16 cellular contexts compared by ENCODE assay signal in the genomic region with DNA sequence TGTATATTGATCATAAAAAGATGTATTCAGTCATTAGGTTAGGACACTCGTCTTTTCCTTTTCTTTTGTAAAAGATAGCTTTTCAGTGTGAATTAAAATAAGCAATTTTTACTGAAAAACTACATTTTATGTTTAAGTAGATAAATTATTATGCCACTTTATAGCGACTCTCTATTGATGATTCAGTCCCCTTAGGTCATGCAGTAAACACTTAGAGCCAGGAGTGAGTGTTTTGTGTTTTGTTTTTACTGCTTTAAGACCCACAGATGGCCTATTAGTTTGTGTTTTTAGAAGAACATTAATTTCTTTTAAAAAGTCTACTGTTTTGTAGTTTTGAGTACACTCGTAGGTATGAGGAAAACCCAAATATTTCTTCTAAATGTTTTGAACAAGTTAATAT.
DNase-seq lines count a peak whose midpoint lies in the region; ATAC-seq and TF ChIP-seq lines count a peak whose summit lies in the region.
"Had no signal": no experiment of that assay in that cellular context is flagged by ENCODE, and none has a peak within 500 bp of the region (broad histone marks: within the 10 kb centered on the region; RNA-seq: fewer than 3 reads in every experiment).

No MANE protein-coding gene starts in this region.

- dilution Hi-C loops in IMR-90 (cut with HindIII; ENCODE audit: low sequenced_read_pairs, unreplicated experiment), result no loop called here

- no peak overlapping the region for H2BK20ac ChIP-seq in IMR-90 (ENCODE audit: low read depth, low read length)

- no peak overlapping the region for H4K8ac ChIP-seq in IMR-90 (ENCODE audit: low read depth in 2 of 2, low read length in 2 of 2)

- H3K27ac ChIP-seq in IMR-90 (ENCODE audit: insufficient read depth, low read length) (no peak overlapping the region), neural progenitor cell (peak overlapping the region; percentile 32)
- H3K27ac ChIP-seq: KMS-11 had no signal

- H3K9me3 ChIP-seq in IMR-90 (ENCODE audit: control insufficient read depth, insufficient read depth, low read length), result no peaks in the 10 kb centered on the region
- H3K9me3 ChIP-seq in neural progenitor cell (ENCODE audit: low read depth), result no peaks in the 10 kb centered on the region
- H3K9me3 ChIP-seq: thoracic aorta had no signal

- no peak overlapping the region for H3K4ac ChIP-seq in IMR-90 (ENCODE audit: low read depth, low read length)

- peaks cover 2% of the 10 kb centered on the region for H3K36me3 ChIP-seq in IMR-90 (ENCODE audit: control insufficient read depth, insufficient read depth, low read length)
- no peaks in the 10 kb centered on the region for H3K36me3 ChIP-seq in neural progenitor cell
- H3K36me3 ChIP-seq: thoracic aorta had no signal

- H3K27me3 Mint-ChIP-seq in Calu3 (ENCODE audit: unreplicated experiment) (no peaks in the 10 kb centered on the region), neural progenitor cell (ENCODE audit: insufficient read depth, low read depth) (peaks cover 3% of the 10 kb centered on the region)

- no peak overlapping the region for H4K5ac ChIP-seq in IMR-90 (ENCODE audit: low read depth, low read length)

- peaks cover 30% of the 10 kb centered on the region for H3K79me2 ChIP-seq in neural progenitor cell (ENCODE audit: low read depth)

- ATAC-seq in IMR-90 (ENCODE audit: low read depth) (peak; percentile 58; the same call in 1 of the 2 replicates), GM19467 (IDR thresholded peaks at IDR 0.05; ENCODE audit: unreplicated experiment) (no peak), GM21515 (IDR thresholded peaks at IDR 0.05; ENCODE audit: unreplicated experiment) (no peak)

- H3K9me3 Mint-ChIP-seq in Calu3 (ENCODE audit: low read depth, unreplicated experiment) (no peaks in the 10 kb centered on the region), neural progenitor cell (peaks cover 16% of the 10 kb centered on the region)

- H3K9me1 ChIP-seq in IMR-90 (ENCODE audit: insufficient read depth, low read length), result peaks cover under 1% of the 10 kb centered on the region

- H3K4me1 ChIP-seq in IMR-90 (ENCODE audit: control insufficient read depth, insufficient read depth, low read length) (peaks cover 7% of the 10 kb centered on the region), neural progenitor cell (peaks cover 46% of the 10 kb centered on the region)

- H3K79me1 ChIP-seq in IMR-90 (ENCODE audit: low read depth in 1 of 2, low read length in 2 of 2), result peaks cover 20 to 66% of the 10 kb centered on the region in 2 experiments

- H3K36me3 Mint-ChIP-seq in Calu3 (ENCODE audit: insufficient read depth, unreplicated experiment) (peaks cover 7% of the 10 kb centered on the region), neural progenitor cell (peaks cover 50% of the 10 kb centered on the region)
- H3K36me3 Mint-ChIP-seq: CD14-positive monocyte had no signal

- TF ChIP-seq CTCF in Calu3 (IDR thresholded peaks at IDR 0.05; ENCODE audit: unreplicated experiment) (no peak), IMR-90 (conservative IDR thresholded peaks at IDR 0.05; ENCODE audit: low read depth, low read length) (no peak), epithelial cell of esophagus (IDR thresholded peaks at IDR 0.05; ENCODE audit: insufficient read depth, low read depth, low read length, missing control alignments) (no peak), neural progenitor cell (IDR thresholded peaks at IDR 0.05) (no peak)

- POLR2A ChIA-PET in IMR-90 (lab: Charles Lee; ENCODE audit: unreplicated experiment), result no interaction called here

- H3K23ac ChIP-seq in IMR-90 (ENCODE audit: low read depth, low read length), result no peak overlapping the region

- H3F3A ChIP-seq in neural progenitor cell (ENCODE audit: low read depth), result peaks cover 22% of the 10 kb centered on the region

- in situ Hi-C loops in IMR-90 (cut with MboI; ENCODE audit: low sequenced_read_pairs), result no loop called here

- no peak for DNase-seq in Calu3
- peak; percentile 56 for DNase-seq in IMR-90
- peak; percentile 32 for DNase-seq in epithelial cell of esophagus (ENCODE audit: low read depth)
- DNase-seq in neural progenitor cell (ENCODE audit: low spot score), result no peak
- no peak for DNase-seq in NCI-H446 treated with DMSO at 0.1 percent for 48 hours (lab: John Stamatoyannopoulos, UW)
- DNase-seq in kidney glomerular epithelial cell (lab: John Stamatoyannopoulos, UW), result no peak
- DNase-seq: activated CD4-positive, alpha-beta T cell treated with anti-CD3 and anti-CD28 coated beads, Interleukin-2, amount 50 U/mL, for 4 hours; activated naive CD4-positive, alpha-beta T cell; cortex of kidney; NCI-H1092 treated with DMSO at 0.1 percent for 48 hours; NCI-H524 had no signal

- H3K9ac ChIP-seq in IMR-90 (ENCODE audit: low read depth, low read length), result no peak overlapping the region
- H3K9ac ChIP-seq in neural progenitor cell, result no peak overlapping the region
- H3K9ac ChIP-seq: KMS-11 had no signal

- no peak overlapping the region for H2AK9ac ChIP-seq in IMR-90 (replicated peaks; ENCODE audit: low read depth, low read length, poor library complexity)

- no peak overlapping the region for H2BK15ac ChIP-seq in IMR-90 (ENCODE audit: low read depth, low read length)

- no peak overlapping the region for H3K18ac ChIP-seq in IMR-90 (ENCODE audit: low read depth, low read length)

- H2AK5ac ChIP-seq in IMR-90 (ENCODE audit: low read depth, low read length), result no peak overlapping the region

- no peak for TF ChIP-seq POLR2A in IMR-90 (IDR thresholded peaks at IDR 0.05; ENCODE audit: low read depth, low read length)

- peaks cover 19% of the 10 kb centered on the region for H3K4me1 Mint-ChIP-seq in Calu3 (ENCODE audit: low read depth, unreplicated experiment)
- H3K4me1 Mint-ChIP-seq in neural progenitor cell, result peaks cover 43% of the 10 kb centered on the region
- H3K4me1 Mint-ChIP-seq: CD14-positive monocyte had no signal

- no CpG with 5 or more reads among the region's 3 CpGs for WGBS in IMR-90 (ENCODE audit: extremely low coverage in 2 of 2, insufficient read length in 1 of 2), 2 experiments

- no peak overlapping the region for H2BK5ac ChIP-seq in IMR-90 (ENCODE audit: low read depth, low read length, poor library complexity, severe bottlenecking)

- TF ChIP-seq RAD21 in IMR-90 (IDR thresholded peaks at IDR 0.05; ENCODE audit: low read length), result no peak

- intact Hi-C loops in Calu3 (cut with micrococcal nuclease; ENCODE audit: unreplicated experiment) (no loop called here), IMR-90 (cut with micrococcal nuclease) (no loop called here)

- H3K4me3 Mint-ChIP-seq in Calu3 (ENCODE audit: low read depth, unreplicated experiment) (no peak overlapping the region), neural progenitor cell (peak overlapping the region; percentile 24)
- H3K4me3 Mint-ChIP-seq: CD14-positive monocyte had no signal

- H3K14ac ChIP-seq in IMR-90 (replicated peaks; ENCODE audit: low read depth, low read length), result no peak overlapping the region

- H3K27ac Mint-ChIP-seq in Calu3 (ENCODE audit: unreplicated experiment), result peak overlapping the region; percentile 78
- H3K27ac Mint-ChIP-seq in neural progenitor cell, result peak overlapping the region; percentile 88
- H3K27ac Mint-ChIP-seq: CD14-positive monocyte had no signal

- H3K4me2 ChIP-seq in IMR-90 (ENCODE audit: low read depth, low read length) (no peak overlapping the region), neural progenitor cell (peak overlapping the region; percentile 66)
- H3K4me2 ChIP-seq: KMS-11 had no signal

- CTCF ChIA-PET in Calu3 (lab: Charles Lee), result no interaction called here
- CTCF ChIA-PET in IMR-90 (lab: Yijun Ruan, JAX), result interaction anchor here (0.6 to 1.0 kb wide), 2 partner anchors 9 to 48 kb away, joined by 3 read pairs; no protein-coding TSS in a partner anchor

- H4K20me1 ChIP-seq in IMR-90 (ENCODE audit: insufficient read depth, low read length) (peaks cover 7% of the 10 kb centered on the region; the same call in 1 of the 2 replicates), neural progenitor cell (ENCODE audit: low read depth) (peaks cover 8% of the 10 kb centered on the region)

- H4K91ac ChIP-seq in IMR-90 (ENCODE audit: insufficient read depth, low read depth, low read length), result no peak overlapping the region

- H2BK120ac ChIP-seq in IMR-90 (ENCODE audit: low read depth, low read length), result no peak overlapping the region

- H2AFZ ChIP-seq in IMR-90 (replicated peaks; ENCODE audit: low read length, poor library complexity) (no peak overlapping the region), neural progenitor cell (replicated peaks) (no peak overlapping the region)

- BruUV-seq in Calu3 (replicated peaks; lab: Mats Ljungman, UMichigan) (no TSS peak), IMR-90 (replicated peaks; lab: Mats Ljungman, UMichigan) (no TSS peak)

- no peaks in the 10 kb centered on the region for H3K27me3 ChIP-seq in IMR-90 (ENCODE audit: control insufficient read depth, insufficient read depth, low read length)
- no peaks in the 10 kb centered on the region for H3K27me3 ChIP-seq in neural progenitor cell

- no peak overlapping the region for H3K4me3 ChIP-seq in IMR-90 (ENCODE audit: insufficient read depth, low read depth, low read length)
- H3K4me3 ChIP-seq in epithelial cell of esophagus (ENCODE audit: low read length), result no peak overlapping the region
- H3K4me3 ChIP-seq in neural progenitor cell, result no peak overlapping the region
- H3K4me3 ChIP-seq: thoracic aorta had no signal

- H3K56ac ChIP-seq in IMR-90 (ENCODE audit: extremely low read depth, insufficient read depth, low read length), result no peak overlapping the region

TF ChIP-seq in IMR-90, 13 proteins besides CTCF, POLR2A, EP300 and RAD21:
- no peak for TF ChIP-seq CHD1 (IDR thresholded peaks at IDR 0.05; ENCODE audit: low read depth, low read length)
- TF ChIP-seq FOS (IDR thresholded peaks at IDR 0.05; ENCODE audit: low read depth, low read length), result 0 out of 2 replicates have a peak, but pooled peaks have one; percentile 21

Comparison
In these comparisons a context has a peak if more than half of its experiments do, and no peak if none do; other contexts are left out.
1. DNase-seq: peak in IMR-90 (single experiment) and epithelial cell of esophagus (single experiment); none in Calu3 (single experiment), neural progenitor cell (single experiment), NCI-H446 treated with DMSO at 0.1 percent for 48 hours (single experiment) and kidney glomerular epithelial cell (single experiment).